In genomic region chr17:39129544-39129943, GRCh38 we compare ENCODE assay signal across 4 cellular contexts. TPM values are rescaled to one million over a fixed set of nuclear protein-coding genes. Genes with fewer than 3 reads are reported as not detected.
"Had no signal": no experiment of that assay in that cellular context is flagged by ENCODE, and none has a peak within 500 bp of the region (broad histone marks: within the 10 kb centered on the region; RNA-seq: fewer than 3 reads in every experiment).

No MANE protein-coding gene starts in this region.

RNA-seq across cellular contexts. Expression of gene ARL5C, which starts 36.4 kb away (rescaled TPM):
- total RNA-seq: LHCN-M2, M059J, MCF 10A, NCI-H460 had no signal
